1 cellular context compared by ENCODE assay signal in the genomic region with DNA sequence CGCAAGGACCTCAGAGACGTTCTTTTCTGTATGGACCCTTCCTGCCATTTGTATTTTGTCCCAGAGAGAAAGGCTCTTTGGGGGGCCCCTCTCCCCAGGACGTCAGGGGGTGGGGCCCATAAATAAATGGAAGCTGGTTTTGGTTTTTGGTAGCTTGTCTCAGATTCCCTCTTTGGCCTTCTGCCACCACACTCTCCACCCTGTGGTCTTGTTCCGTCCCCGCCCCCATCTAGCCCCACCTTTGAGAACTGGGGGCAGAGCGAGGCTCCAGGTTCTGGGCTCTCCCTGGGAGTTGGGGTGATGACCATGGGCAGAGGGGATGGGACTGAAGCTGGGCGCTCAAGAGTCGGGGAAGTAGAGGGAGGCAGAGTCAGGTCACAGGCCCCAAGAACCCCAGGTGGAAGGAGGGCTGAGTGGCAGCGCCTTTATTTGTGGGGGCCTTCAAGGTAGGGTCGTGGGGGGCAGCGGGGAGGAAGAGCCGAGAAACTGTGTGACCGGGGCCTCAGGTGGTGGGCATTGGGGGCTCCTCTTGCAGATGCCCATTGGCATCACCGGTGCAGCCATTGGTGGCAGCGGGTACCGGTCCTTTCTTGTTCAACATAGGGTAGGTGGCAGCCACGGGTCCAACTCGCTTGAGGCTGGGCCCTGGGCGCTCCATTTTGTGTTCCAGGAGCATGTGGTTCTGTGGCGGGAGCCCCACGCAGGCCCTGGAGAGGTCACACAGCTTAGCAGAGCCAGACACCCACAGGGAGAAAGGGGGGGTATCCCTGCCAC.
TF ChIP-seq lines count a peak whose summit lies in the region.

No MANE protein-coding gene starts in this region.

TF ChIP-seq in H1, 55 proteins besides CTCF, POLR2A, EP300 and RAD21:
- TF ChIP-seq RFX5 (IDR thresholded peaks at IDR 0.05; ENCODE audit: borderline replicate concordance, low read depth, low read length) (no peak), ZNF274 (IDR thresholded peaks at IDR 0.05; ENCODE audit: borderline replicate concordance, extremely low read depth, low read length) (no peak), TBP (IDR thresholded peaks at IDR 0.05; ENCODE audit: low read depth, low read length) (no peak), POLR2AphosphoS5 (IDR thresholded peaks at IDR 0.05; ENCODE audit: low read depth, low read length) (no peak), E2F6 (IDR thresholded peaks at IDR 0.05) (no peak), YY1 (IDR thresholded peaks at IDR 0.05; ENCODE audit: low read depth, low read length) (no peak), CHD2 (IDR thresholded peaks at IDR 0.05; ENCODE audit: low read length) (no peak), POU5F1 (IDR thresholded peaks at IDR 0.05; ENCODE audit: low read depth, low read length) (no peak), SIN3A (conservative IDR thresholded peaks at IDR 0.05 in 1 of 2, IDR thresholded peaks at IDR 0.05 in 1 of 2; ENCODE audit: low read depth in 1 of 2, low read length in 2 of 2) (no peak), USF2 (IDR thresholded peaks at IDR 0.05; ENCODE audit: low read length) (no peak)
